19 cellular contexts compared by ENCODE assay signal in genomic region chr15:29092376-29093064, GRCh38.
DNase-seq lines count a peak whose midpoint lies in the region; ATAC-seq, FAIRE-seq and TF ChIP-seq lines count a peak whose summit lies in the region.
"Had no signal": no experiment of that assay in that cellular context is flagged by ENCODE, and none has a peak within 500 bp of the region (broad histone marks: within the 10 kb centered on the region; RNA-seq: fewer than 3 reads in every experiment).

No MANE protein-coding gene starts in this region.

- peak in 1 of 2 donors; percentile 30 for DNase-seq in activated naive CD4-positive, alpha-beta T cell treated with anti-CD3 and anti-CD28 coated beads, Interleukin-2, amount 50 U/mL, for 72 hours (ENCODE audit: low spot score in 2 of 2)
- no peak for DNase-seq in activated naive CD4-positive, alpha-beta T cell treated with anti-CD3 and anti-CD28 coated beads, Interleukin-2, amount 50 U/mL, for 16 hours
- peak; percentile 51 for DNase-seq in cerebellar cortex (ENCODE audit: low spot score)
- DNase-seq in medulla oblongata (ENCODE audit: extremely low spot score), result peak; percentile 41
- peak in 6 of 49 donors; percentile 5 to 45 (median 27) for DNase-seq in substantia nigra (lab: John Stamatoyannopoulos, UW)
- no peak for DNase-seq in BE2C
- no peak for DNase-seq in NCI-H1417 (lab: John Stamatoyannopoulos, UW)
- DNase-seq in HTR-8/SVneo (ENCODE audit: insufficient read length, low spot score), result no peak
- DNase-seq: 8988T, Caco-2, DMS53, NCI-H146, NCI-H345 had no signal

- FAIRE-seq in HTR-8/SVneo (lab: Jason Lieb, UNC), result no peak
- FAIRE-seq: GM12878, GM18507, K562 had no signal

- H3K36me3 ChIP-seq in BE2C, result no peaks in the 10 kb centered on the region

- no peaks in the 10 kb centered on the region for H3K36me3 Mint-ChIP-seq in activated naive CD4-positive, alpha-beta T cell treated with anti-CD3 and anti-CD28 coated beads, Interleukin-2, amount 50 U/mL, for 72 hours

- H3K27ac Mint-ChIP-seq in activated naive CD4-positive, alpha-beta T cell treated with anti-CD3 and anti-CD28 coated beads, Interleukin-2, amount 50 U/mL, for 72 hours, result peak overlapping the region; percentile 2 to 66

- H3K27me3 ChIP-seq in BE2C, result no peaks in the 10 kb centered on the region

- no peak overlapping the region for H3K4me3 ChIP-seq in BE2C (ENCODE audit: low read depth, low read length)
- H3K4me3 ChIP-seq: GM12878, K562 had no signal

- ATAC-seq in activated naive CD4-positive, alpha-beta T cell treated with anti-CD3 and anti-CD28 coated beads, Interleukin-2, amount 50 U/mL, for 72 hours, result no peak
- ATAC-seq: GM12878, HCT116, K562, Right ventricle myocardium inferior had no signal

- no peaks in the 10 kb centered on the region for H3K9me3 Mint-ChIP-seq in activated naive CD4-positive, alpha-beta T cell treated with anti-CD3 and anti-CD28 coated beads, Interleukin-2, amount 50 U/mL, for 72 hours

- no peaks in the 10 kb centered on the region for H3K9me3 ChIP-seq in BE2C
- H3K9me3 ChIP-seq: Caco-2 had no signal

- TF ChIP-seq CTCF in BE2C (IDR thresholded peaks at IDR 0.05; ENCODE audit: low read depth, low read length), result no peak

- H3K4me1 ChIP-seq in BE2C, result no peaks in the 10 kb centered on the region
- H3K4me1 ChIP-seq: Caco-2 had no signal

- peak overlapping the region; percentile 70 for H3K27ac ChIP-seq in substantia nigra (ENCODE audit: low read depth, low read length, poor library complexity, severe bottlenecking)
- H3K27ac ChIP-seq: HL-60 had no signal

Comparison
In these comparisons a context has a peak if more than half of its experiments do, and no peak if none do; other contexts are left out.
1. DNase-seq: peak in cerebellar cortex (single experiment) and medulla oblongata (single experiment); none in activated naive CD4-positive, alpha-beta T cell treated with anti-CD3 and anti-CD28 coated beads, Interleukin-2, amount 50 U/mL, for 16 hours (single experiment), BE2C (single experiment), NCI-H1417 (0 of 3) and HTR-8/SVneo (single experiment).